8 cellular contexts compared by ENCODE assay signal in genomic region chr9:134551657-134552348, GRCh38.
DNase-seq lines count a peak whose midpoint lies in the region; ATAC-seq and TF ChIP-seq lines count a peak whose summit lies in the region.

No MANE protein-coding gene starts in this region.

- peaks cover 14% of the 10 kb centered on the region for H3K4me1 ChIP-seq in RWPE2 (ENCODE audit: insufficient read depth, poor library complexity, severe bottlenecking)

- H3K27me3 ChIP-seq in RWPE2 (ENCODE audit: insufficient read depth, poor library complexity, severe bottlenecking), result no peaks in the 10 kb centered on the region

- DNase-seq in ELR (ENCODE audit: low read depth) (peak; percentile 94), RWPE2 (ENCODE audit: low spot score) (no peak), foreskin melanocyte (peak; percentile 63), renal cortical epithelial cell (ENCODE audit: low read depth) (peak; percentile 60), NK-92 (lab: John Stamatoyannopoulos, UW; ENCODE audit: unreplicated experiment) (no peak), NCI-H2196 treated with DMSO at 0.1 percent for 48 hours (lab: John Stamatoyannopoulos, UW; ENCODE audit: unreplicated experiment) (no peak)
- no peak for DNase-seq in stimulated activated naive CD8-positive, alpha-beta T cell treated with anti-CD3 and anti-CD28 coated beads, Interleukin-15, Interleukin-2, amounts not matched to agents 100 U/mL and 50 U/mL, for 24 hours

- ATAC-seq in RWPE2 (ENCODE audit: low read depth) (peak; percentile 87), HG03135 (IDR thresholded peaks at IDR 0.05; ENCODE audit: unreplicated experiment) (no peak)
- ATAC-seq in stimulated activated naive CD8-positive, alpha-beta T cell treated with anti-CD3 and anti-CD28 coated beads, Interleukin-15, Interleukin-2, amounts not matched to agents 100 U/mL and 50 U/mL, for 24 hours, result no peak

- no peaks in the 10 kb centered on the region for H3K9me3 ChIP-seq in RWPE2 (ENCODE audit: severe bottlenecking)

- peak overlapping the region; percentile 74 for H3K27ac ChIP-seq in RWPE2 (ENCODE audit: poor library complexity, severe bottlenecking)

- H3K4me3 ChIP-seq in RWPE2 (ENCODE audit: severe bottlenecking), result no peak overlapping the region

- no peak for TF ChIP-seq CTCF in RWPE2 (IDR thresholded peaks at IDR 0.05; ENCODE audit: poor library complexity, severe bottlenecking)

- no peaks in the 10 kb centered on the region for H3K36me3 ChIP-seq in RWPE2 (ENCODE audit: low read depth)

Comparison
In these comparisons a context has a peak if more than half of its experiments do, and no peak if none do; other contexts are left out.
1. DNase-seq: peak in ELR (single experiment), foreskin melanocyte (single experiment) and renal cortical epithelial cell (single experiment); none in RWPE2 (single experiment), NK-92 (single experiment), stimulated activated naive CD8-positive, alpha-beta T cell treated with anti-CD3 and anti-CD28 coated beads, Interleukin-15, Interleukin-2, amounts not matched to agents 100 U/mL and 50 U/mL, for 24 hours (single experiment) and NCI-H2196 treated with DMSO at 0.1 percent for 48 hours (single experiment).